Comparison of ENCODE assay signal across 18 cellular contexts in genomic region chr12:91327889-91328288, GRCh38.
A peak's percentile ranks its signal among the peaks of the same experiment; 100 is the strongest.
DNase-seq lines count a peak whose midpoint lies in the region; TF ChIP-seq lines count a peak whose summit lies in the region.
"Had no signal": no experiment of that assay in that cellular context is flagged by ENCODE, and none has a peak within 500 bp of the region (broad histone marks: within the 10 kb centered on the region; RNA-seq: fewer than 3 reads in every experiment).

No MANE protein-coding gene starts in this region.

- WGBS in mammary epithelial cell (ENCODE audit: low coverage, missing lambda C conversion rate) = 3% methylated on average over 3 of the region's 3 CpGs
- 100% methylated on average over 1 of the region's 3 CpGs for WGBS in mesenchymal stem cell

- H2BK15ac ChIP-seq in mesenchymal stem cell (ENCODE audit: low read depth, poor library complexity, severe bottlenecking) = no peak overlapping the region

- H4K91ac ChIP-seq in mesenchymal stem cell (ENCODE audit: low read length) = no peak overlapping the region

- H3K4me1 ChIP-seq in mammary epithelial cell (ENCODE audit: insufficient read depth, low read length) = no peaks in the 10 kb centered on the region
- no peaks in the 10 kb centered on the region for H3K4me1 ChIP-seq in mesenchymal stem cell (ENCODE audit: control insufficient read depth, insufficient read depth, low read depth, low read length)
- H3K4me1 ChIP-seq in tibial artery = peaks cover 0 to 22% (median 2%) of the 10 kb centered on the region in 4 donors

- H3K27ac Mint-ChIP-seq in MCF 10A (ENCODE audit: low read depth, unreplicated experiment) = no peak overlapping the region
- no peak overlapping the region for H3K27ac Mint-ChIP-seq in endothelial cell (ENCODE audit: unreplicated experiment)
- H3K27ac Mint-ChIP-seq: activated T-helper 2 cell treated with anti-CD3 and anti-CD28 coated beads, Interferon-gamma antibody, Interleukin-2, Interleukin-4, amounts not matched to agents 10 μg/mL and 5 μg/mL and 100 μg/mL, durations not matched to agents 14 hours and 24 hours and 36 hours; CD4-positive, alpha-beta memory T cell; naive B cell had no signal

- BruUV-seq in MCF 10A (replicated peaks; lab: Mats Ljungman, UMichigan) = no TSS peak
- BruUV-seq in mammary epithelial cell (replicated peaks; lab: Mats Ljungman, UMichigan) = no TSS peak

- H2AFZ ChIP-seq in mammary epithelial cell (ENCODE audit: low read depth, low read length) (no peak overlapping the region), mesenchymal stem cell (ENCODE audit: low read depth, low read length) (no peak overlapping the region)

- H3K27me3 Mint-ChIP-seq in MCF 10A (ENCODE audit: insufficient read depth, unreplicated experiment) (peaks cover 34% of the 10 kb centered on the region), endothelial cell (ENCODE audit: unreplicated experiment) (no peaks in the 10 kb centered on the region)
- H3K27me3 Mint-ChIP-seq: naive B cell had no signal

- H3K79me1 ChIP-seq in mesenchymal stem cell (replicated peaks; ENCODE audit: low read length, poor library complexity, severe bottlenecking) = no peaks in the 10 kb centered on the region

- H3K36me3 ChIP-seq in mammary epithelial cell (ENCODE audit: insufficient read depth, low read length) (no peaks in the 10 kb centered on the region), mesenchymal stem cell (ENCODE audit: control insufficient read depth in 1 of 2, insufficient read depth in 2 of 2, low read depth in 1 of 2, low read length in 2 of 2) (no peaks in the 10 kb centered on the region), tibial artery (no peaks in the 10 kb centered on the region)
- H3K36me3 ChIP-seq: upper lobe of left lung had no signal

- H3K4me1 Mint-ChIP-seq in MCF 10A (ENCODE audit: insufficient read depth, unreplicated experiment) (no peaks in the 10 kb centered on the region), endothelial cell (ENCODE audit: unreplicated experiment) (no peaks in the 10 kb centered on the region)
- H3K4me1 Mint-ChIP-seq: naive B cell had no signal

- no peak for TF ChIP-seq CTCF in MCF 10A (IDR thresholded peaks at IDR 0.05; ENCODE audit: unreplicated experiment)
- no peak for TF ChIP-seq CTCF in mammary epithelial cell (conservative IDR thresholded peaks at IDR 0.05 in 1 of 2, IDR thresholded peaks at IDR 0.05 in 1 of 2; ENCODE audit: extremely low read depth in 1 of 2, insufficient read depth in 1 of 2, low read depth in 1 of 2, low read length in 2 of 2)
- TF ChIP-seq CTCF in tibial artery (IDR thresholded peaks at IDR 0.05) = no peak
- TF ChIP-seq CTCF in endothelial cell (IDR thresholded peaks at IDR 0.05; ENCODE audit: unreplicated experiment) = no peak

- no peak overlapping the region for H2AK5ac ChIP-seq in mesenchymal stem cell (ENCODE audit: low read length, severe bottlenecking)

- H3K14ac ChIP-seq in mesenchymal stem cell (ENCODE audit: low read length in 2 of 2) = no peak overlapping the region

- H3K4me3 ChIP-seq in mammary epithelial cell (replicated peaks in 1 of 3; ENCODE audit: insufficient read depth in 1 of 3, low read depth in 2 of 3, low read length in 3 of 3) = no peak overlapping the region
- peak overlapping the region in 1 of 2 experiments; percentile 47 for H3K4me3 ChIP-seq in mesenchymal stem cell (ENCODE audit: insufficient read depth in 1 of 2, low read depth in 1 of 2, low read length in 2 of 2)
- H3K4me3 ChIP-seq in tibial artery = no peak overlapping the region
- H3K4me3 ChIP-seq: upper lobe of left lung had no signal

- intact Hi-C loops in MCF 10A (cut with micrococcal nuclease) (no loop called here), mammary epithelial cell (cut with micrococcal nuclease) (loop anchor here (2.0 kb wide), 1 partner anchor 349 kb away; no protein-coding TSS in a partner anchor), tibial artery (cut with DNase I; ENCODE audit: low total_unique reads) (loop anchor here (5.0 kb wide), 1 partner anchor 151 kb away; no protein-coding TSS in a partner anchor)

- dilution Hi-C loops in mammary epithelial cell (cut with HindIII; ENCODE audit: low sequenced_read_pairs) = no loop called here

- no peaks in the 10 kb centered on the region for H3K9me3 ChIP-seq in mammary epithelial cell (replicated peaks; ENCODE audit: insufficient read depth, low read length)
- no peaks in the 10 kb centered on the region for H3K9me3 ChIP-seq in mesenchymal stem cell (ENCODE audit: control insufficient read depth, low read length)
- H3K9me3 ChIP-seq in tibial artery = no peaks in the 10 kb centered on the region
- H3K9me3 ChIP-seq: upper lobe of left lung had no signal

- H3K4me3 Mint-ChIP-seq in MCF 10A (ENCODE audit: unreplicated experiment) (no peak overlapping the region), endothelial cell (ENCODE audit: unreplicated experiment) (no peak overlapping the region)
- H3K4me3 Mint-ChIP-seq: CD4-positive, alpha-beta memory T cell; naive B cell had no signal

- H4K20me1 ChIP-seq in mammary epithelial cell (ENCODE audit: insufficient read depth, low read length) = no peaks in the 10 kb centered on the region

- no peak overlapping the region for H2BK5ac ChIP-seq in mesenchymal stem cell (ENCODE audit: low read depth, low read length, poor library complexity, severe bottlenecking)

- DNase-seq in MCF 10A (ENCODE audit: unreplicated experiment) (peak; percentile 16), mammary epithelial cell (no peak), amniotic epithelial cell (ENCODE audit: low read depth) (peak; percentile 80), mesenchymal stem cell (peak; percentile 14), tibial artery (no peak), endothelial cell (ENCODE audit: low spot score) (no peak), substantia nigra (lab: John Stamatoyannopoulos, UW) (no peak), midbrain (lab: John Stamatoyannopoulos, UW) (no peak)
- DNase-seq: 8988T; activated CD8-positive, alpha-beta memory T cell treated with anti-CD3 and anti-CD28 coated beads for 24 hours; CD4-positive, alpha-beta memory T cell; effector CD4-positive, alpha-beta T cell; glutamatergic neuron; naive B cell; stimulated activated CD4-positive, alpha-beta T cell treated with anti-CD3 and anti-CD28 coated beads, Interleukin-2, amount 100 ng/mL, for 24 hours; stimulated activated CD8-positive, alpha-beta memory T cell treated with anti-CD3 and anti-CD28 coated beads, Interleukin-4, amount 100 ng/mL, for 48 hours; upper lobe of left lung had no signal

- no peak overlapping the region for H3K23ac ChIP-seq in mesenchymal stem cell (ENCODE audit: low read length in 2 of 2)

- in situ Hi-C loops in mammary epithelial cell (cut with MboI; ENCODE audit: low sequenced_read_pairs in 2 of 2) = loop anchor here (10.0 to 25.0 kb wide), 2 partner anchors 153 to 341 kb away; no protein-coding TSS in a partner anchor

- no peak overlapping the region for H2BK12ac ChIP-seq in mesenchymal stem cell (ENCODE audit: low read length in 2 of 2)

- H3K36me3 Mint-ChIP-seq in MCF 10A (ENCODE audit: insufficient read depth, unreplicated experiment) = no peaks in the 10 kb centered on the region
- H3K36me3 Mint-ChIP-seq in endothelial cell (ENCODE audit: low read depth, unreplicated experiment) = no peaks in the 10 kb centered on the region
- H3K36me3 Mint-ChIP-seq: CD4-positive, alpha-beta memory T cell; naive B cell had no signal

- H3K4me2 ChIP-seq in mammary epithelial cell (ENCODE audit: insufficient read depth, low read depth, low read length) = no peak overlapping the region
- H3K4me2 ChIP-seq in mesenchymal stem cell (ENCODE audit: low read length, poor library complexity, severe bottlenecking) = no peak overlapping the region

- no peak overlapping the region for H2BK120ac ChIP-seq in mesenchymal stem cell (ENCODE audit: low read depth, low read length)

- H3K27me3 ChIP-seq in mammary epithelial cell (ENCODE audit: insufficient read depth, low read length) (peaks cover under 1% of the 10 kb centered on the region), mesenchymal stem cell (ENCODE audit: control insufficient read depth in 1 of 2, insufficient read depth in 1 of 2, low read length in 2 of 2) (no peaks in the 10 kb centered on the region), tibial artery (no peaks in the 10 kb centered on the region)
- H3K27me3 ChIP-seq: upper lobe of left lung had no signal

- H3K27ac ChIP-seq in mammary epithelial cell (ENCODE audit: insufficient read depth, low read depth, low read length) (no peak overlapping the region), mesenchymal stem cell (ENCODE audit: low read length, poor library complexity, severe bottlenecking) (no peak overlapping the region), tibial artery (peak overlapping the region; percentile 22 to 43), substantia nigra (ENCODE audit: low read depth, low read length, poor library complexity, severe bottlenecking) (no peak overlapping the region)

- H3K9ac ChIP-seq in mammary epithelial cell (ENCODE audit: insufficient read depth, low read length) = no peak overlapping the region
- peak overlapping the region; percentile 91 for H3K9ac ChIP-seq in mesenchymal stem cell (ENCODE audit: low read length)

- POLR2A ChIA-PET in MCF 10A (lab: Yijun Ruan, JAX) = interaction anchor here (0.6 to 4.2 kb wide), 5 partner anchors 28 to 151 kb away, joined by 3 to 27 read pairs (median 6); no protein-coding TSS in a partner anchor

- H3K9me3 Mint-ChIP-seq in MCF 10A (ENCODE audit: unreplicated experiment) (no peaks in the 10 kb centered on the region), endothelial cell (ENCODE audit: unreplicated experiment) (no peaks in the 10 kb centered on the region)
- H3K9me3 Mint-ChIP-seq: activated T-helper 2 cell treated with anti-CD3 and anti-CD28 coated beads, Interferon-gamma antibody, Interleukin-2, Interleukin-4, amounts not matched to agents 10 μg/mL and 5 μg/mL and 100 μg/mL, durations not matched to agents 14 hours and 24 hours and 36 hours; CD4-positive, alpha-beta memory T cell; naive B cell had no signal

- no peak overlapping the region for H3K18ac ChIP-seq in mesenchymal stem cell (ENCODE audit: low read depth in 1 of 2, low read length in 2 of 2)

- CTCF ChIA-PET in MCF 10A (lab: Yijun Ruan, JAX) (interaction anchor here (0.7 to 9.9 kb wide), 11 partner anchors 27 to 1781 kb away, joined by 3 to 196 read pairs (median 3); no protein-coding TSS in a partner anchor), mammary epithelial cell (lab: Charles Lee; ENCODE audit: low non-redundant PET) (no interaction called here)

- peak overlapping the region in 1 of 2 experiments; percentile 16 for H3K4ac ChIP-seq in mesenchymal stem cell (ENCODE audit: low read depth in 1 of 2, low read length in 2 of 2)

- H3K79me2 ChIP-seq in mammary epithelial cell (ENCODE audit: insufficient read depth, low read length) = no peaks in the 10 kb centered on the region

- H4K8ac ChIP-seq in mesenchymal stem cell (ENCODE audit: low read length) = no peak overlapping the region

Comparison
In these comparisons a context has a peak if more than half of its experiments do, and no peak if none do; other contexts are left out.
1. DNase-seq: peak in MCF 10A (single experiment), amniotic epithelial cell (single experiment) and mesenchymal stem cell (single experiment); none in mammary epithelial cell (single experiment), tibial artery (0 of 2), endothelial cell (single experiment), substantia nigra (0 of 49) and midbrain (single experiment).
2. H3K27ac ChIP-seq: peak in tibial artery (2 of 2); none in mammary epithelial cell (single experiment), mesenchymal stem cell (single experiment) and substantia nigra (single experiment).